1 cellular context compared by ENCODE assay signal in genomic region chr7:98280791-98281756, GRCh38.
TF ChIP-seq lines count a peak whose summit lies in the region.

TSS of gene BRI3 (plus strand) at chr7:98281686. CDS start at chr7:98281796, 110 bp downstream.

TF ChIP-seq in K562, 482 proteins besides CTCF, POLR2A, EP300 and RAD21 (continued from another document and continues in another):
- TF ChIP-seq ASH1L (IDR thresholded peaks at IDR 0.05; ENCODE audit: borderline replicate concordance, low read depth, partially characterized antibody) (no peak), ATF7 (IDR thresholded peaks at IDR 0.05) (no peak), MGA (IDR thresholded peaks at IDR 0.05) (no peak), POLR2H (tag; IDR thresholded peaks at IDR 0.05; ENCODE audit: low read depth) (no peak), BRCA1 (IDR thresholded peaks at IDR 0.05) (no peak), BRCA1 (CRISPR knock-in tag; IDR thresholded peaks at IDR 0.05) (no peak), NRF1 (conservative IDR thresholded peaks at IDR 0.05 in 1 of 2, IDR thresholded peaks at IDR 0.05 in 1 of 2) (peak; percentile 37; a peak in 2 of 4 replicates), HES1 (IDR thresholded peaks at IDR 0.05; ENCODE audit: low read depth) (no peak), ZNF121 (CRISPR knock-in tag; conservative IDR thresholded peaks at IDR 0.05) (no peak), AFF4 (CRISPR knock-in tag; IDR thresholded peaks at IDR 0.05) (no peak), HINFP (tag; conservative IDR thresholded peaks at IDR 0.05; ENCODE audit: low read depth) (no peak), HLTF (IDR thresholded peaks at IDR 0.05) (no peak), PTTG1 (tag; IDR thresholded peaks at IDR 0.05; ENCODE audit: low read depth) (no peak), ZBED1 (IDR thresholded peaks at IDR 0.05) (no peak), PRDM10 (IDR thresholded peaks at IDR 0.05; ENCODE audit: partially characterized antibody) (no peak), ZSCAN32 (CRISPR knock-in tag; IDR thresholded peaks at IDR 0.05) (no peak), TAF7 (tag; IDR thresholded peaks at IDR 0.05) (no peak), HNRNPK (IDR thresholded peaks at IDR 0.05; ENCODE audit: low read depth, low read length, poor library complexity, severe bottlenecking) (no peak), RAD51 (IDR thresholded peaks at IDR 0.05; ENCODE audit: borderline replicate concordance, low read depth) (no peak), ZNF696 (CRISPR knock-in tag; conservative IDR thresholded peaks at IDR 0.05) (no peak), MAZ (CRISPR knock-in tag; conservative IDR thresholded peaks at IDR 0.05 in 1 of 2, IDR thresholded peaks at IDR 0.05 in 1 of 2) (no peak; a peak in 1 of 4 replicates), ZNF584 (CRISPR knock-in tag; IDR thresholded peaks at IDR 0.05; ENCODE audit: low read depth) (no peak), RBFOX2 (IDR thresholded peaks at IDR 0.05; ENCODE audit: low read depth, low read length) (peak; percentile 43; the same call in 1 of the 2 replicates), FOXM1 (IDR thresholded peaks at IDR 0.05; ENCODE audit: low read depth) (no peak), FOXM1 (CRISPR knock-in tag; IDR thresholded peaks at IDR 0.05; ENCODE audit: low read depth) (no peak), PCBP2 (IDR thresholded peaks at IDR 0.05; ENCODE audit: low read depth, low read length, poor library complexity, severe bottlenecking) (no peak), HMG20B (CRISPR knock-in tag; IDR thresholded peaks at IDR 0.05) (no peak), ZBTB1 (CRISPR knock-in tag; IDR thresholded peaks at IDR 0.05; ENCODE audit: borderline replicate concordance, low read depth) (no peak), ESRRB (CRISPR knock-in tag; IDR thresholded peaks at IDR 0.05; ENCODE audit: borderline replicate concordance) (no peak), ZNF124 (CRISPR knock-in tag; IDR thresholded peaks at IDR 0.05) (no peak), TFE3 (CRISPR knock-in tag; IDR thresholded peaks at IDR 0.05) (peak; percentile 19; the same call in 1 of the 2 replicates), THRB (CRISPR knock-in tag; conservative IDR thresholded peaks at IDR 0.05) (no peak), NUFIP1 (IDR thresholded peaks at IDR 0.05; ENCODE audit: partially characterized antibody) (no peak), ZNF263 (CRISPR knock-in tag; IDR thresholded peaks at IDR 0.05; ENCODE audit: borderline replicate concordance) (no peak)
